8 cellular contexts compared by ENCODE assay signal in genomic region chr3:49104052-49104426, GRCh38. TPM values are rescaled to one million over a fixed set of nuclear protein-coding genes. Genes with fewer than 3 reads are reported as not detected.
DNase-seq lines count a peak whose midpoint lies in the region; ATAC-seq and TF ChIP-seq lines count a peak whose summit lies in the region.

No MANE protein-coding gene starts in this region.

- H3K27ac ChIP-seq in RWPE2 (ENCODE audit: poor library complexity, severe bottlenecking) (peak overlapping the region; percentile 37), esophagus squamous epithelium (peak overlapping the region; percentile 84 to 95 (median 88)), trophoblast cell (ENCODE audit: low read depth, low read length) (no peak overlapping the region)

- H2BK120ac ChIP-seq in trophoblast cell (ENCODE audit: insufficient read depth, low read length, poor library complexity) = peak overlapping the region; percentile 70

- no peak for TF ChIP-seq POLR2A in esophagus squamous epithelium (IDR thresholded peaks at IDR 0.05)

- H2BK5ac ChIP-seq in trophoblast cell (ENCODE audit: low read depth, low read length, poor library complexity) = peak overlapping the region; percentile 73

- no peak overlapping the region for H3K23ac ChIP-seq in trophoblast cell (ENCODE audit: low read length)

- H3K27ac Mint-ChIP-seq in Calu3 (ENCODE audit: unreplicated experiment) = peak overlapping the region; percentile 91

- peaks cover 45% of the 10 kb centered on the region for H3K36me3 ChIP-seq in RWPE2 (ENCODE audit: low read depth)
- peaks cover 26 to 64% (median 45%) of the 10 kb centered on the region in 3 donors for H3K36me3 ChIP-seq in esophagus squamous epithelium
- H3K36me3 ChIP-seq in trophoblast cell (ENCODE audit: control insufficient read depth in 1 of 2, insufficient read depth in 2 of 2, low read length in 2 of 2) = peaks cover 50 to 66% of the 10 kb centered on the region in 2 experiments

- H3K9me3 ChIP-seq in RWPE2 (ENCODE audit: severe bottlenecking) (no peaks in the 10 kb centered on the region), esophagus squamous epithelium (no peaks in the 10 kb centered on the region), trophoblast cell (ENCODE audit: insufficient read depth, low read depth, low read length) (no peaks in the 10 kb centered on the region)

- H3K4me2 ChIP-seq in trophoblast cell (ENCODE audit: low read length) = peak overlapping the region; percentile 80

- H2AK5ac ChIP-seq in trophoblast cell (ENCODE audit: low read length) = peak overlapping the region; percentile 72

- H3K79me2 ChIP-seq in trophoblast cell (ENCODE audit: control insufficient read depth, insufficient read depth, low read length, poor library complexity) = peaks cover 10% of the 10 kb centered on the region

- peak overlapping the region; percentile 42 for H3K18ac ChIP-seq in trophoblast cell (ENCODE audit: low read length)

- H3K4me1 ChIP-seq in RWPE2 (ENCODE audit: insufficient read depth, poor library complexity, severe bottlenecking) = no peaks in the 10 kb centered on the region
- peaks cover 18 to 30% (median 20%) of the 10 kb centered on the region in 3 donors for H3K4me1 ChIP-seq in esophagus squamous epithelium
- peaks cover 11 to 17% of the 10 kb centered on the region in 2 experiments for H3K4me1 ChIP-seq in trophoblast cell (ENCODE audit: control insufficient read depth in 1 of 2, insufficient read depth in 2 of 2, low read length in 2 of 2)

- peak overlapping the region; percentile 46 for H2AFZ ChIP-seq in trophoblast cell (ENCODE audit: insufficient read depth, low read length, poor library complexity)

- peak overlapping the region; percentile 67 for H4K8ac ChIP-seq in trophoblast cell (ENCODE audit: low read depth, low read length)

- 0 to 5% methylated on average over 4 to 8 of the region's 8 CpGs for WGBS in esophagus squamous epithelium, 2 donors
- no CpG with 5 or more reads among the region's 8 CpGs for WGBS in trophoblast cell (ENCODE audit: extremely low coverage, insufficient coverage, insufficient read length)

- peaks cover 10% of the 10 kb centered on the region for H3K4me1 Mint-ChIP-seq in Calu3 (ENCODE audit: low read depth, unreplicated experiment)

- H3K14ac ChIP-seq in trophoblast cell (ENCODE audit: low read length) = peak overlapping the region; percentile 88

- no peaks in the 10 kb centered on the region for H3K27me3 ChIP-seq in RWPE2 (ENCODE audit: insufficient read depth, poor library complexity, severe bottlenecking)
- H3K27me3 ChIP-seq in esophagus squamous epithelium = no peaks in the 10 kb centered on the region
- H3K27me3 ChIP-seq in trophoblast cell (ENCODE audit: insufficient read depth, low read length) = no peaks in the 10 kb centered on the region

- H4K91ac ChIP-seq in trophoblast cell (ENCODE audit: low read depth, low read length) = peak overlapping the region; percentile 67

- H3K9ac ChIP-seq in trophoblast cell (ENCODE audit: low read length) = peak overlapping the region; percentile 89

- peak overlapping the region; percentile 98 for H3K4me3 Mint-ChIP-seq in Calu3 (ENCODE audit: low read depth, unreplicated experiment)

- H3K36me3 Mint-ChIP-seq in Calu3 (ENCODE audit: insufficient read depth, unreplicated experiment) = peaks cover 61% of the 10 kb centered on the region

- peak overlapping the region; percentile 70 for H4K12ac ChIP-seq in trophoblast cell (ENCODE audit: low read depth, low read length)

- H3K79me1 ChIP-seq in trophoblast cell (ENCODE audit: low read length) = peaks cover 11% of the 10 kb centered on the region

- H3K4me3 ChIP-seq in RWPE2 (ENCODE audit: severe bottlenecking) (peak overlapping the region; percentile 51), esophagus squamous epithelium (peak overlapping the region; percentile 62 to 96 (median 91)), trophoblast cell (ENCODE audit: low read depth, low read length) (peak overlapping the region; percentile 93)

- H3K4ac ChIP-seq in trophoblast cell (ENCODE audit: low read depth, low read length) = peak overlapping the region; percentile 91

- intact Hi-C loops in Calu3 (cut with micrococcal nuclease; ENCODE audit: unreplicated experiment) = no loop called here
- intact Hi-C loops in esophagus squamous epithelium (cut with DNase I) = no loop called here

- CTCF ChIA-PET in Calu3 (lab: Charles Lee) = interaction anchor here (2.4 kb wide), 1 partner anchor 10 kb away, joined by 12 read pairs; the partner anchor contains the start of gene QRICH1

- DNase-seq in Calu3 = no peak
- DNase-seq in RWPE2 (ENCODE audit: low spot score) = no peak
- DNase-seq in esophagus squamous epithelium (lab: John Stamatoyannopoulos, UW) = no peak
- no peak for DNase-seq in trophoblast cell
- no peak for DNase-seq in NCI-H774 (lab: John Stamatoyannopoulos, UW)
- no peak for DNase-seq in occipital lobe (lab: John Stamatoyannopoulos, UW)
- no peak for DNase-seq in NAMALWA (ENCODE audit: low spot score)
- DNase-seq in D341Med (ENCODE audit: low spot score) = no peak

- BruUV-seq in Calu3 (replicated peaks; lab: Mats Ljungman, UMichigan) = TSS peak; percentile 69

- H3K27me3 Mint-ChIP-seq in Calu3 (ENCODE audit: unreplicated experiment) = no peaks in the 10 kb centered on the region

- no peaks in the 10 kb centered on the region for H3K9me3 Mint-ChIP-seq in Calu3 (ENCODE audit: low read depth, unreplicated experiment)

- H2BK12ac ChIP-seq in trophoblast cell (ENCODE audit: low read length) = peak overlapping the region; percentile 33

- peak; percentile 1; the same call in 1 of the 3 replicates for ATAC-seq in RWPE2 (ENCODE audit: low read depth)

- TF ChIP-seq CTCF in Calu3 (IDR thresholded peaks at IDR 0.05; ENCODE audit: unreplicated experiment) = no peak
- TF ChIP-seq CTCF in RWPE2 (IDR thresholded peaks at IDR 0.05; ENCODE audit: poor library complexity, severe bottlenecking) = no peak
- no peak for TF ChIP-seq CTCF in esophagus squamous epithelium (IDR thresholded peaks at IDR 0.05)

RNA-seq across cellular contexts. Expression of gene QARS1, which starts 0.5 kb away (rescaled TPM):
- total RNA-seq in Calu3 (2022) (179 and 248 TPM in 2 replicates), esophagus squamous epithelium (100 to 1,000 TPM; 236 to 290 (median 265) TPM), occipital lobe (197 TPM)
- 390 and 404 TPM in 2 replicates for polyA plus RNA-seq in trophoblast cell (2013)

RNA-seq across cellular contexts. Expression of gene QRICH1, which starts 10.2 kb away (rescaled TPM):
- total RNA-seq in Calu3 (2022) (97.8 and 107 TPM in 2 replicates), esophagus squamous epithelium (10 to 100 TPM; 36.8 to 85.6 (median 49.1) TPM), occipital lobe (113 TPM)
- 118 and 121 TPM in 2 replicates for polyA plus RNA-seq in trophoblast cell (2013)

RNA-seq across cellular contexts. Expression of gene USP19, which starts 16.6 kb away (rescaled TPM):
- total RNA-seq in Calu3 (2022) (44.3 and 51.0 TPM in 2 replicates), esophagus squamous epithelium (10 to 100 TPM; 37.8 to 52.3 (median 40.7) TPM), occipital lobe (49.0 TPM)
- 22.0 and 22.9 TPM in 2 replicates for polyA plus RNA-seq in trophoblast cell (2013)

RNA-seq across cellular contexts. Expression of gene LAMB2, which starts 28.8 kb away (rescaled TPM):
- total RNA-seq in Calu3 (2022) (288 and 316 TPM in 2 replicates), esophagus squamous epithelium (100 to 1,000 TPM in 3 of 4 donors, 10 to 100 TPM in 1; 66.0 to 319 (median 175) TPM), occipital lobe (47.6 TPM)
- 164 and 173 TPM in 2 replicates for polyA plus RNA-seq in trophoblast cell (2013)
